17 cellular contexts compared by ENCODE assay signal in genomic region chr4:26459756-26460530, GRCh38. TPM values are rescaled to one million over a fixed set of nuclear protein-coding genes. Genes with fewer than 3 reads are reported as not detected.
DNase-seq lines count a peak whose midpoint lies in the region; ATAC-seq and TF ChIP-seq lines count a peak whose summit lies in the region.
"Had no signal": no experiment of that assay in that cellular context is flagged by ENCODE, and none has a peak within 500 bp of the region (broad histone marks: within the 10 kb centered on the region; RNA-seq: fewer than 3 reads in every experiment).

No MANE protein-coding gene starts in this region.

- CTCF ChIA-PET in BJ (lab: Yijun Ruan, JAX), result interaction anchor here (0.7 to 4.1 kb wide), 11 partner anchors 8 to 550 kb away, joined by 3 to 64 read pairs (median 3); no protein-coding TSS in a partner anchor
- CTCF ChIA-PET in PC-3 (lab: Charles Lee), result no interaction called here

- peaks cover 7% of the 10 kb centered on the region; the same call in 1 of the 2 replicates for H3K9me3 ChIP-seq in MG63
- H3K9me3 ChIP-seq in skeletal muscle satellite cell (replicated peaks; ENCODE audit: low read length), result peaks cover 4% of the 10 kb centered on the region
- no peaks in the 10 kb centered on the region for H3K9me3 ChIP-seq in PC-3 (ENCODE audit: low read length)
- H3K9me3 ChIP-seq: upper lobe of left lung had no signal

- H3K9ac ChIP-seq in skeletal muscle satellite cell (ENCODE audit: low read depth, low read length) (peak overlapping the region; percentile 53), PC-3 (ENCODE audit: low read length) (no peak overlapping the region)

- no peaks in the 10 kb centered on the region for H3K9me2 ChIP-seq in PC-3 (replicated peaks; ENCODE audit: low read length)

- no peak overlapping the region for H2AFZ ChIP-seq in PC-3 (ENCODE audit: low read length)

- POLR2A ChIA-PET in BJ (lab: Charles Lee) (interaction anchor here (0.6 kb wide), 1 partner anchor 263 kb away, joined by 3 read pairs; no protein-coding TSS in a partner anchor), PC-3 (lab: Charles Lee; ENCODE audit: unreplicated experiment) (no interaction called here)

- no peaks in the 10 kb centered on the region for H3K79me2 ChIP-seq in PC-3 (ENCODE audit: low read length)

- H3K36me3 ChIP-seq in BJ (ENCODE audit: control insufficient read depth, insufficient read depth, low read length) (no peaks in the 10 kb centered on the region), MG63 (no peaks in the 10 kb centered on the region), skeletal muscle satellite cell (ENCODE audit: insufficient read depth, low read length) (no peaks in the 10 kb centered on the region), PC-3 (ENCODE audit: low read depth, low read length) (no peaks in the 10 kb centered on the region)
- H3K36me3 ChIP-seq: upper lobe of left lung had no signal

- DNase-seq in BJ (ENCODE audit: low read depth) (peak; percentile 76), MG63 (peak; percentile 28), fibroblast of mammary gland (ENCODE audit: low read depth) (peak; percentile 47), NCI-H1417 (lab: John Stamatoyannopoulos, UW) (no peak), PC-3 (no peak)
- no peak for DNase-seq in activated CD4-positive, alpha-beta T cell treated with anti-CD3 and anti-CD28 coated beads for 4 hours
- DNase-seq: activated CD4-positive, alpha-beta T cell treated with anti-CD3 and anti-CD28 coated beads, Interleukin-2, amount 50 U/mL, for 1 hour; activated naive CD4-positive, alpha-beta T cell; activated T-cell treated with anti-CD3 and anti-CD28 coated beads for 4 hours; C1 segment of cervical spinal cord; stimulated activated naive CD8-positive, alpha-beta T cell treated with anti-CD3 and anti-CD28 coated beads, Interleukin-15, Interleukin-2, amounts not matched to agents 100 U/mL and 50 U/mL, for 24 hours had no signal

- H3K27ac ChIP-seq in PC-3 (ENCODE audit: low read length), result no peak overlapping the region
- H3K27ac ChIP-seq: foreskin keratinocyte, upper lobe of left lung had no signal

- H3K4me1 ChIP-seq in skeletal muscle satellite cell (ENCODE audit: control insufficient read depth, insufficient read depth, low read length) (peaks cover 40% of the 10 kb centered on the region), PC-3 (ENCODE audit: insufficient read depth, low read length) (no peaks in the 10 kb centered on the region; the same call in 1 of the 2 replicates)
- H3K4me1 ChIP-seq: foreskin keratinocyte had no signal

- TF ChIP-seq CTCF in BJ (IDR thresholded peaks at IDR 0.05; ENCODE audit: insufficient read depth, low read depth, low read length) (no peak), fibroblast of mammary gland (conservative IDR thresholded peaks at IDR 0.05; ENCODE audit: control insufficient read depth, insufficient read depth, low read depth, low read length) (no peak), PC-3 (conservative IDR thresholded peaks at IDR 0.05; ENCODE audit: low read depth, low read length) (no peak)

- intact Hi-C loops in PC-3 (cut with micrococcal nuclease), result loop anchor here (1.0 to 10.0 kb wide), 5 partner anchors 105 to 551 kb away; partner anchors contain the start of gene TBC1D19

- no peaks in the 10 kb centered on the region for H4K20me1 ChIP-seq in PC-3 (ENCODE audit: low read length)

- no TSS peak for BruUV-seq in PC-3 (replicated peaks; lab: Mats Ljungman, UMichigan)

- H3K4me2 ChIP-seq in skeletal muscle satellite cell (ENCODE audit: low read length) (peak overlapping the region; percentile 56), PC-3 (ENCODE audit: low read length) (no peak overlapping the region)

- no peak overlapping the region for H3K4me3 ChIP-seq in BJ (ENCODE audit: low read depth, low read length)
- H3K4me3 ChIP-seq in MG63, result no peak overlapping the region
- no peak overlapping the region for H3K4me3 ChIP-seq in fibroblast of mammary gland (ENCODE audit: control insufficient read depth, low read depth, low read length)
- peak overlapping the region; percentile 1 for H3K4me3 ChIP-seq in skeletal muscle satellite cell (ENCODE audit: low read length)
- no peak overlapping the region for H3K4me3 ChIP-seq in PC-3 (ENCODE audit: low read length)
- H3K4me3 ChIP-seq: upper lobe of left lung had no signal

- no peaks in the 10 kb centered on the region; the same call in 1 of the 2 replicates for H3K27me3 ChIP-seq in BJ (ENCODE audit: control insufficient read depth, insufficient read depth, low read length)
- no peaks in the 10 kb centered on the region for H3K27me3 ChIP-seq in MG63
- no peaks in the 10 kb centered on the region for H3K27me3 ChIP-seq in skeletal muscle satellite cell (ENCODE audit: control insufficient read depth, insufficient read depth, low read length)
- no peaks in the 10 kb centered on the region for H3K27me3 ChIP-seq in PC-3 (ENCODE audit: low read length)
- H3K27me3 ChIP-seq: upper lobe of left lung had no signal

- H3F3A ChIP-seq in PC-3 (ENCODE audit: low read length, unreplicated experiment), result no peaks in the 10 kb centered on the region

- ATAC-seq in HG03039 (IDR thresholded peaks at IDR 0.05; ENCODE audit: unreplicated experiment), result no peak
- no peak for ATAC-seq in PC-3

RNA-seq across cellular contexts. Expression of gene CCKAR, which starts 30.3 kb away (rescaled TPM):
- polyA plus RNA-seq in BJ (2011; rRNA removed), result 0.12 and 0.17 TPM in 2 replicates
- polyA minus RNA-seq in BJ (2011; rRNA and poly(A)+ RNA removed), result 0.15 and 1.0 TPM in 2 replicates
- 16.8 and 28.2 TPM in 2 replicates for total RNA-seq in MG63 (2014; rRNA removed; shearing (Covaris generic); ENCODE audit: low replicate concordance)
- not detected in 2 replicates for total RNA-seq in skeletal muscle satellite cell (2012; rRNA removed)
- total RNA-seq in PC-3 (2014; rRNA removed), result not detected in 2 replicates
- total RNA-seq: foreskin keratinocyte, HepG2, mononuclear cell, upper lobe of left lung had no signal
- polyA plus RNA-seq: foreskin keratinocyte, HepG2 had no signal

Comparison
In these comparisons a context has a peak if more than half of its experiments do, and no peak if none do; other contexts are left out.
1. DNase-seq: peak in BJ (single experiment), MG63 (single experiment) and fibroblast of mammary gland (single experiment); none in NCI-H1417 (0 of 3), activated CD4-positive, alpha-beta T cell treated with anti-CD3 and anti-CD28 coated beads for 4 hours (0 of 2) and PC-3 (single experiment).
2. RNA of gene CCKAR, which starts 30.3 kb away (total RNA-seq): 16.8 to 28.2 TPM in MG63; not detected in PC-3; every median in the first group is over 10 times any median in the second.